ENCODE assay signal across 8 cellular contexts in genomic region chr1:181033128-181033798, GRCh38. TPM values are rescaled to one million over a fixed set of nuclear protein-coding genes. Genes with fewer than 3 reads are reported as not detected.
DNase-seq lines count a peak whose midpoint lies in the region; ATAC-seq and TF ChIP-seq lines count a peak whose summit lies in the region.

No MANE protein-coding gene starts in this region.

- DNase-seq in AG09309 (ENCODE audit: low read depth) (no peak), choroid plexus epithelial cell (ENCODE audit: low read depth) (peak; percentile 61), midbrain (lab: John Stamatoyannopoulos, UW) (peak; percentile 36), testis (peak; percentile 33), dedifferentiated amniotic fluid mesenchymal stem cell (ENCODE audit: extremely low spot score) (no peak)

- ATAC-seq in GM18907 (IDR thresholded peaks at IDR 0.05; ENCODE audit: unreplicated experiment) = peak; percentile 32
- peak; percentile 9 for ATAC-seq in HG03196 (IDR thresholded peaks at IDR 0.05; ENCODE audit: unreplicated experiment)
- peak; percentile 57 for ATAC-seq in SK-N-SH treated with all-trans-retinoic acid at 6 μM for 48 hours

- no peaks in the 10 kb centered on the region for H3K9me3 ChIP-seq in testis

- peaks cover 5% of the 10 kb centered on the region for H3K4me1 ChIP-seq in testis

- WGBS in testis, 2 donors = 39 to 68% methylated on average over 2 of the region's 2 CpGs

- H3K36me3 ChIP-seq in testis (ENCODE audit: low read depth, missing control alignments) = no peaks in the 10 kb centered on the region

- H3K27ac ChIP-seq in testis = peak overlapping the region; percentile 88

- no peaks in the 10 kb centered on the region for H3K27me3 ChIP-seq in testis

- intact Hi-C loops in testis (cut with DNase I; ENCODE audit: low total_unique reads) = no loop called here

- H3K4me3 ChIP-seq in AG09309 (ENCODE audit: control insufficient read depth, low read depth, low read length) (peak overlapping the region; percentile 45), choroid plexus epithelial cell (ENCODE audit: low read depth, low read length) (peak overlapping the region; percentile 55), testis (peak overlapping the region; percentile 45 to 50)

- no peak for TF ChIP-seq POLR2A in testis (IDR thresholded peaks at IDR 0.05)

- TF ChIP-seq CTCF in AG09309 (IDR thresholded peaks at IDR 0.05; ENCODE audit: control insufficient read depth, insufficient read depth, low read depth, low read length, missing control alignments) (no peak), choroid plexus epithelial cell (conservative IDR thresholded peaks at IDR 0.05; ENCODE audit: low read depth, low read length) (no peak), testis (IDR thresholded peaks at IDR 0.05) (no peak)

TF ChIP-seq in SK-N-SH treated with all-trans-retinoic acid at 6 μM for 48 hours, 23 proteins besides CTCF, POLR2A, EP300 and RAD21:
- TF ChIP-seq SNAI2 (CRISPR knock-in tag; IDR thresholded peaks at IDR 0.05) (no peak), ZNF565 (CRISPR knock-in tag; conservative IDR thresholded peaks at IDR 0.05; ENCODE audit: low read depth) (no peak), OSR1 (CRISPR knock-in tag; IDR thresholded peaks at IDR 0.05) (0 out of 2 replicates have a peak, but pooled peaks have one; percentile 64), ARNTL (CRISPR knock-in tag; IDR thresholded peaks at IDR 0.05; ENCODE audit: borderline replicate concordance, low read depth) (no peak), ZNF8 (CRISPR knock-in tag; IDR thresholded peaks at IDR 0.05) (no peak)
TF ChIP-seq in SK-N-SH treated with all-trans-retinoic acid at 6 μM for 48 hours: peak in this region for 1.

RNA-seq across cellular contexts. Expression of gene MR1, which starts 0.5 kb away (rescaled TPM):
- total RNA-seq in testis = 1 to 10 TPM; 5.8 to 7.1 TPM
- polyA plus RNA-seq in testis (ENCODE audit: insufficient read depth, low read depth, low replicate concordance) = 8.6 TPM

RNA-seq across cellular contexts. Expression of gene STX6, which starts 10.6 kb away (rescaled TPM):
- total RNA-seq in testis = 10 to 100 TPM; 26.5 to 29.7 TPM
- 12.7 TPM for polyA plus RNA-seq in testis (ENCODE audit: insufficient read depth, low read depth, low replicate concordance)

RNA-seq across cellular contexts. Expression of gene IER5, which starts 55.2 kb away (rescaled TPM):
- total RNA-seq in testis = 10 to 100 TPM; 10.3 to 13.3 TPM
- polyA plus RNA-seq in testis (ENCODE audit: insufficient read depth, low read depth, low replicate concordance) = 7.1 TPM

Comparison
In these comparisons a context has a peak if more than half of its experiments do, and no peak if none do; other contexts are left out.
1. DNase-seq: peak in choroid plexus epithelial cell (single experiment), midbrain (single experiment) and testis (single experiment); none in AG09309 (single experiment) and dedifferentiated amniotic fluid mesenchymal stem cell (single experiment).
2. Peak in every context shown above with its lines, with median percentiles within 50 percentile points of each other: H3K4me3 ChIP-seq and ATAC-seq.